18 cellular contexts compared by ENCODE assay signal in the genomic region with DNA sequence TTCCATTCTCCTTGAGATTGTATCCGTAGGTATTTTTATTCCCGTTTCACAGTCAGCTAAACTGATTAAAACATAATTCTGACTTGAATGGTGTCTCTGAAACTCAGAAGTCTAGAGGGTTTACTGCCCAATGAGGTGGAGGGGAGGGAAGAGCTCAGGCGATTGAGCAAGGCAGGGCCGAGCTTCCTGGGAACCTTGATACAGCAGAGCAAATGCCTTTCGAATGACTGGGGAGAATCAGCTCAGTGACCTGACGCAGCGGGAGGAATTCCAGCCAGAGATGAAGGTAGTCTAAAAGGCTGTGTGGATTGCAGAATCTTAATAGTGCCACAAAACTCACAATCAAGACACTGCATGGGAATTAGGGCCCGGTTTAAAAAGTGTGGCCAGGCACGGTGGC.
DNase-seq lines count a peak whose midpoint lies in the region; ATAC-seq and TF ChIP-seq lines count a peak whose summit lies in the region.
"Had no signal": no experiment of that assay in that cellular context is flagged by ENCODE, and none has a peak within 500 bp of the region (broad histone marks: within the 10 kb centered on the region; RNA-seq: fewer than 3 reads in every experiment).

No MANE protein-coding gene starts in this region.

- ATAC-seq in HG03175 (IDR thresholded peaks at IDR 0.05; ENCODE audit: unreplicated experiment), result no peak
- ATAC-seq: upper lobe of right lung had no signal

- no peaks in the 10 kb centered on the region for H4K20me1 ChIP-seq in GM23248 (ENCODE audit: insufficient read depth)
- H4K20me1 ChIP-seq: BLaER1 had no signal

- no peaks in the 10 kb centered on the region for H3K4me1 ChIP-seq in GM23248 (ENCODE audit: insufficient read depth)
- H3K4me1 ChIP-seq: left ventricle myocardium inferior, upper lobe of right lung had no signal

- H3F3A ChIP-seq in GM23248 (ENCODE audit: insufficient read depth), result no peaks in the 10 kb centered on the region

- H3K27ac ChIP-seq in GM23248, result no peak overlapping the region
- H3K27ac ChIP-seq in RWPE1, result no peak overlapping the region
- H3K27ac ChIP-seq: BLaER1, left ventricle myocardium inferior, upper lobe of right lung, WERI-Rb-1 had no signal

- H3K36me3 Mint-ChIP-seq in Calu3 (ENCODE audit: insufficient read depth, unreplicated experiment), result no peaks in the 10 kb centered on the region

- no peak overlapping the region for H3K9ac ChIP-seq in GM23248
- H3K9ac ChIP-seq: BLaER1 had no signal

- no peak overlapping the region for H3K27ac Mint-ChIP-seq in Calu3 (ENCODE audit: unreplicated experiment)

- POLR2A ChIA-PET in RWPE1 (lab: Yijun Ruan, JAX; ENCODE audit: low non-redundant PET), result no interaction called here

- CTCF ChIA-PET in RWPE1 (lab: Yijun Ruan, JAX), result no interaction called here
- CTCF ChIA-PET in Calu3 (lab: Charles Lee), result no interaction called here

- H3K27me3 ChIP-seq in GM23248 (replicated peaks; ENCODE audit: insufficient read depth), result no peaks in the 10 kb centered on the region
- H3K27me3 ChIP-seq: BLaER1, upper lobe of right lung had no signal

- H3K9me3 ChIP-seq in GM23248 (ENCODE audit: low read depth), result no peaks in the 10 kb centered on the region
- H3K9me3 ChIP-seq: BLaER1, left ventricle myocardium inferior, upper lobe of right lung had no signal

- H3K36me3 ChIP-seq in GM23248 (ENCODE audit: low read depth), result no peaks in the 10 kb centered on the region
- H3K36me3 ChIP-seq: left ventricle myocardium inferior, upper lobe of right lung, WERI-Rb-1 had no signal

- no peaks in the 10 kb centered on the region for H3K9me2 ChIP-seq in GM23248 (ENCODE audit: insufficient read depth)

- H3K4me3 Mint-ChIP-seq in Calu3 (ENCODE audit: low read depth, unreplicated experiment), result no peak overlapping the region

- H2AFZ ChIP-seq in GM23248, result no peak overlapping the region

- peaks cover 2% of the 10 kb centered on the region for H3K9me3 Mint-ChIP-seq in Calu3 (ENCODE audit: low read depth, unreplicated experiment)

- peak; percentile 11 for DNase-seq in GM23248
- peak; percentile 17 for DNase-seq in RWPE1 (ENCODE audit: low spot score)
- DNase-seq in epithelial cell of proximal tubule (ENCODE audit: low read depth), result peak; percentile 53
- DNase-seq in retinal pigment epithelial cell (ENCODE audit: low read depth), result peak; percentile 48
- DNase-seq in pons (ENCODE audit: low spot score), result no peak
- no peak for DNase-seq in Calu3
- DNase-seq: activated CD8-positive, alpha-beta memory T cell treated with anti-CD3 and anti-CD28 coated beads, Interleukin-2, amount 50 U/mL, for 48 hours; activated effector memory CD4-positive, alpha-beta T cell treated with Interleukin-2 at 50 U/mL for 16 hours; effector CD8-positive, alpha-beta T cell; left ventricle myocardium inferior; NCI-H1417 treated with DMSO at 0.1 percent for 48 hours; NCI-H2171; retina; SIG-M5; WERI-Rb-1 had no signal

- BruUV-seq in Calu3 (replicated peaks; lab: Mats Ljungman, UMichigan), result no TSS peak

- 81 to 88% methylated on average over 9 of the region's 9 CpGs for WGBS in GM23248 (ENCODE audit: low coverage in 1 of 2, low lambda C conversion rate in 2 of 2, missing lambda C conversion rate in 2 of 2), 2 experiments

- H3K27me3 Mint-ChIP-seq in Calu3 (ENCODE audit: unreplicated experiment), result no peaks in the 10 kb centered on the region

- no peak overlapping the region for H3K4me3 ChIP-seq in GM23248
- H3K4me3 ChIP-seq in epithelial cell of proximal tubule (ENCODE audit: low read depth, low read length), result no peak overlapping the region
- no peak overlapping the region for H3K4me3 ChIP-seq in retinal pigment epithelial cell (ENCODE audit: low read length)
- H3K4me3 ChIP-seq: BLaER1, left ventricle myocardium inferior, upper lobe of right lung had no signal

- in situ Hi-C loops in GM23248 (cut with MboI), result no loop called here

- intact Hi-C loops in Calu3 (cut with micrococcal nuclease; ENCODE audit: unreplicated experiment), result no loop called here

- no peak for TF ChIP-seq CTCF in RWPE1 (conservative IDR thresholded peaks at IDR 0.05; ENCODE audit: low read depth)
- TF ChIP-seq CTCF in epithelial cell of proximal tubule (conservative IDR thresholded peaks at IDR 0.05; ENCODE audit: low read depth, low read length), result no peak
- no peak for TF ChIP-seq CTCF in retinal pigment epithelial cell (conservative IDR thresholded peaks at IDR 0.05; ENCODE audit: low read depth, low read length)
- no peak for TF ChIP-seq CTCF in Calu3 (IDR thresholded peaks at IDR 0.05; ENCODE audit: unreplicated experiment)

- H3K79me2 ChIP-seq in GM23248 (ENCODE audit: insufficient read depth), result no peaks in the 10 kb centered on the region

- no peaks in the 10 kb centered on the region for H3K4me1 Mint-ChIP-seq in Calu3 (ENCODE audit: low read depth, unreplicated experiment)

- no peak overlapping the region for H3K4me2 ChIP-seq in GM23248 (ENCODE audit: unreplicated experiment)
- H3K4me2 ChIP-seq: BLaER1 had no signal

Comparison
In these comparisons a context has a peak if more than half of its experiments do, and no peak if none do; other contexts are left out.
1. DNase-seq: peak in GM23248 (single experiment), RWPE1 (single experiment), epithelial cell of proximal tubule (single experiment) and retinal pigment epithelial cell (single experiment); none in pons (single experiment) and Calu3 (single experiment).